ENCODE assay signal across 16 cellular contexts in the genomic region with DNA sequence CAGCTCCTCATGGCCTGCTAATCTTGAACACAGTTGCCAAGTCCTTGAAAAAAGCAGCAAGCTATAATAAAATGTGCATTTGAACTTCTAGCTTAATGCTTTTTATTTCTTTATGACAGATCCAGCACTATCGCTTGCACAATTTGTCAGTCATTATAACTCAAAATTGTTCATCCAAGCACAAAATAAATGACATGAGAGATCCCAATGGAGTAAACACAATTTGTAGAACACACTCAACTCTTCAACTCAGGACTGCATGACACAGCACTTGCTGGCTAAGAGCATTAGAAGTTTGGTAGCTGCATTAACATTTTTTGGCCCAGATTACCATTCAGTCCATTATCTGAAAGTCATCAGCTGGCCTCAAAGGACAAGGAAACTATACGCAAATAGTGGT.
"Had no signal": no experiment of that assay in that cellular context is flagged by ENCODE, and none has a peak within 500 bp of the region (broad histone marks: within the 10 kb centered on the region; RNA-seq: fewer than 3 reads in every experiment).

No MANE protein-coding gene starts in this region.

- H3K4me3 Mint-ChIP-seq: activated CD4-positive, alpha-beta memory T cell treated with anti-CD3 and anti-CD28 coated beads, Interleukin-2, amount 10 ng/mL, durations not matched to agents 7 days and 5 days; activated naive CD8-positive, alpha-beta T cell treated with anti-CD3 and anti-CD28 coated beads for 36 hours; activated T-cell treated with anti-CD3 and anti-CD28 coated beads, Interleukin-2, amount 50 U/mL, for 4 hours; central memory CD8-positive, alpha-beta T cell; nephron; T-helper 1 cell treated with Interleukin-12 subunit alpha and Interleukin-12 subunit beta and Interleukin-4 antibody, amounts not matched to agents 30 μg/mL and 1 μg/mL, for 36 hours had no signal

- H3K27me3 Mint-ChIP-seq: activated CD4-positive, alpha-beta memory T cell treated with anti-CD3 and anti-CD28 coated beads, Interleukin-2, amount 10 ng/mL, durations not matched to agents 7 days and 5 days; activated naive CD8-positive, alpha-beta T cell treated with anti-CD3 and anti-CD28 coated beads for 36 hours; central memory CD8-positive, alpha-beta T cell had no signal

- DNase-seq: activated CD4-positive, alpha-beta memory T cell treated with anti-CD3 and anti-CD28 coated beads, Interleukin-2, amount 10 ng/mL, durations not matched to agents 7 days and 5 days; activated effector memory CD4-positive, alpha-beta T cell treated with anti-CD3 and anti-CD28 coated beads, Interleukin-2, amount 50 U/mL, for 16 hours; activated naive CD8-positive, alpha-beta T cell treated with anti-CD3 and anti-CD28 coated beads for 36 hours; activated T-cell treated with anti-CD3 and anti-CD28 coated beads, Interleukin-2, amount 50 U/mL, for 4 hours; anterior cingulate cortex; brain microvascular endothelial cell; effector memory CD4-positive, alpha-beta T cell; left lung; mesendoderm; occipital lobe; stimulated activated CD4-positive, alpha-beta T cell treated with anti-CD3 and anti-CD28 coated beads, Interleukin-12 subunit alpha, Interleukin-12 subunit beta, amount 100 ng/mL, for 4 hours; stimulated activated CD4-positive, alpha-beta T cell treated with anti-CD3 and anti-CD28 coated beads, Interleukin-2, amount 100 ng/mL, for 24 hours had no signal

- H3K27ac Mint-ChIP-seq: activated CD4-positive, alpha-beta memory T cell treated with anti-CD3 and anti-CD28 coated beads, Interleukin-2, amount 10 ng/mL, durations not matched to agents 7 days and 5 days; activated naive CD8-positive, alpha-beta T cell treated with anti-CD3 and anti-CD28 coated beads for 36 hours; nephron; T-helper 1 cell treated with Interleukin-12 subunit alpha and Interleukin-12 subunit beta and Interleukin-4 antibody, amounts not matched to agents 30 μg/mL and 1 μg/mL, for 36 hours had no signal

- H3K9me3 Mint-ChIP-seq: activated CD4-positive, alpha-beta memory T cell treated with anti-CD3 and anti-CD28 coated beads, Interleukin-2, amount 10 ng/mL, durations not matched to agents 7 days and 5 days; activated T-cell treated with anti-CD3 and anti-CD28 coated beads, Interleukin-2, amount 50 U/mL, for 4 hours; central memory CD8-positive, alpha-beta T cell; T-helper 1 cell treated with Interleukin-12 subunit alpha and Interleukin-12 subunit beta and Interleukin-4 antibody, amounts not matched to agents 30 μg/mL and 1 μg/mL, for 36 hours had no signal

- ATAC-seq: activated T-cell treated with anti-CD3 and anti-CD28 coated beads, Interleukin-2, amount 50 U/mL, for 4 hours; left lung had no signal

- FAIRE-seq: keratinocyte had no signal
